In the genomic region with DNA sequence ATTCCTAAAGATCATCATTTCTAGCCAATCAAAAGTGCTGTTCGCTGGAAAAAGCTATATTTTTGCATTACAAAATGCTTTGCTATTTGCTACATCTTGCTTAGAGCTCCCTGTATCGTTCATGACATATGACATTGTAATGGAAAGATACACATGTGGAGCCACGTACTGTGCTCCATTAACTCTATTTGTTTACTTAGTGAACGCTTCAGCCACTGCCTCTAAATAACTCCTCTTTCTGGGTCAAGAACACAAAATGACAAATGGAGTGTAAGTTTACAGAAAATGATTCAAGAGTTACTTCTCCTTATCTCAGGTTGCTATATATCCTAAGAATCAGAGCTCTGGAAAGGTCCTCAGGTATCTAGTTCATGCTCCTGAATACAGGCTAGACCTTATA, we compare ENCODE assay signal across 30 cellular contexts.
"Had no signal": no experiment of that assay in that cellular context is flagged by ENCODE, and none has a peak within 500 bp of the region (broad histone marks: within the 10 kb centered on the region; RNA-seq: fewer than 3 reads in every experiment).

No MANE protein-coding gene starts in this region.

- H3K9me3 Mint-ChIP-seq: activated naive CD8-positive, alpha-beta T cell treated with anti-CD3 and anti-CD28 coated beads, Interleukin-2, amount 10 ng/mL, durations not matched to agents 7 days and 5 days had no signal

- H3K27me3 ChIP-seq: ascending aorta, cardiac muscle cell, SJCRH30 had no signal

- H3K27ac ChIP-seq: ascending aorta, cardiac muscle cell, KMS-11, SJCRH30, SK-N-MC, WERI-Rb-1 had no signal

- DNase-seq: activated CD4-positive, alpha-beta T cell treated with anti-CD3 and anti-CD28 coated beads for 1 hour; activated CD4-positive, alpha-beta T cell treated with anti-CD3 and anti-CD28 coated beads for 48 hours; activated CD4-positive, CD25-positive, alpha-beta regulatory T cell; activated CD8-positive, alpha-beta T cell treated with anti-CD3 and anti-CD28 coated beads, Interleukin-2, amount 10 ng/mL, durations not matched to agents 7 days and 5 days; activated gamma-delta T cell; activated naive CD4-positive, alpha-beta T cell treated with Interleukin-2 at 50 U/mL for 16 hours; activated naive CD8-positive, alpha-beta T cell treated with anti-CD3 and anti-CD28 coated beads, Interleukin-2, amount 10 ng/mL, durations not matched to agents 7 days and 5 days; activated T-cell treated with anti-CD3 and anti-CD28 coated beads, Interleukin-2, amount 50 U/mL, for 24 hours; amygdala; MM.1S; MV-4-11; NCI-H1092; NCI-H1436 treated with DMSO at 0.1 percent for 48 hours; NCI-H1694 treated with DMSO at 0.1 percent for 48 hours; NCI-H2029; NCI-H2171 treated with DMSO at 0.1 percent for 48 hours; NCI-H2227 treated with DMSO at 0.1 percent for 48 hours; NCI-H446; NCI-H524 treated with DMSO at 0.1 percent for 48 hours; OCI-M1; SHP77; SJCRH30; T1000; WERI-Rb-1 had no signal

- H3K4me1 ChIP-seq: ascending aorta, SJCRH30 had no signal

- H3K4me3 ChIP-seq: ascending aorta, cardiac muscle cell, SJCRH30, SK-N-MC had no signal

- H3K4me1 Mint-ChIP-seq: activated naive CD4-positive, alpha-beta T cell treated with anti-CD3 and anti-CD28 coated beads, Interleukin-2, amount 50 U/mL, for 24 hours; activated naive CD8-positive, alpha-beta T cell treated with anti-CD3 and anti-CD28 coated beads, Interleukin-2, amount 10 ng/mL, durations not matched to agents 7 days and 5 days had no signal

- H3K36me3 ChIP-seq: ascending aorta, cardiac muscle cell, SJCRH30, WERI-Rb-1 had no signal

- H3K36me3 Mint-ChIP-seq: activated naive CD4-positive, alpha-beta T cell treated with anti-CD3 and anti-CD28 coated beads, Interleukin-2, amount 50 U/mL, for 24 hours; activated naive CD8-positive, alpha-beta T cell treated with anti-CD3 and anti-CD28 coated beads, Interleukin-2, amount 10 ng/mL, durations not matched to agents 7 days and 5 days had no signal

- H3K9me3 ChIP-seq: ascending aorta, SJCRH30 had no signal

- H3K4me3 Mint-ChIP-seq: activated CD8-positive, alpha-beta T cell treated with anti-CD3 and anti-CD28 coated beads, Interleukin-2, amount 10 ng/mL, durations not matched to agents 7 days and 5 days; activated naive CD4-positive, alpha-beta T cell treated with anti-CD3 and anti-CD28 coated beads, Interleukin-2, amount 50 U/mL, for 24 hours; activated naive CD8-positive, alpha-beta T cell treated with anti-CD3 and anti-CD28 coated beads, Interleukin-2, amount 10 ng/mL, durations not matched to agents 7 days and 5 days; activated T-cell treated with anti-CD3 and anti-CD28 coated beads, Interleukin-2, amount 50 U/mL, for 24 hours had no signal

- H3K27me3 Mint-ChIP-seq: activated naive CD4-positive, alpha-beta T cell treated with anti-CD3 and anti-CD28 coated beads, Interleukin-2, amount 50 U/mL, for 24 hours; activated naive CD8-positive, alpha-beta T cell treated with anti-CD3 and anti-CD28 coated beads, Interleukin-2, amount 10 ng/mL, durations not matched to agents 7 days and 5 days; activated T-cell treated with anti-CD3 and anti-CD28 coated beads, Interleukin-2, amount 50 U/mL, for 24 hours had no signal

- H3K27ac Mint-ChIP-seq: activated CD8-positive, alpha-beta T cell treated with anti-CD3 and anti-CD28 coated beads, Interleukin-2, amount 10 ng/mL, durations not matched to agents 7 days and 5 days; activated naive CD4-positive, alpha-beta T cell treated with anti-CD3 and anti-CD28 coated beads, Interleukin-2, amount 50 U/mL, for 24 hours; activated naive CD8-positive, alpha-beta T cell treated with anti-CD3 and anti-CD28 coated beads, Interleukin-2, amount 10 ng/mL, durations not matched to agents 7 days and 5 days; activated T-cell treated with anti-CD3 and anti-CD28 coated beads, Interleukin-2, amount 50 U/mL, for 24 hours; activated T-helper 2 cell treated with anti-CD3 and anti-CD28 coated beads, Interferon-gamma antibody, Interleukin-2, Interleukin-4, amounts not matched to agents 10 μg/mL and 5 μg/mL and 100 μg/mL, durations not matched to agents 14 hours and 24 hours and 36 hours had no signal

- H3K9ac ChIP-seq: KMS-11 had no signal
